ENCODE assay signal across 8 cellular contexts in the genomic region with DNA sequence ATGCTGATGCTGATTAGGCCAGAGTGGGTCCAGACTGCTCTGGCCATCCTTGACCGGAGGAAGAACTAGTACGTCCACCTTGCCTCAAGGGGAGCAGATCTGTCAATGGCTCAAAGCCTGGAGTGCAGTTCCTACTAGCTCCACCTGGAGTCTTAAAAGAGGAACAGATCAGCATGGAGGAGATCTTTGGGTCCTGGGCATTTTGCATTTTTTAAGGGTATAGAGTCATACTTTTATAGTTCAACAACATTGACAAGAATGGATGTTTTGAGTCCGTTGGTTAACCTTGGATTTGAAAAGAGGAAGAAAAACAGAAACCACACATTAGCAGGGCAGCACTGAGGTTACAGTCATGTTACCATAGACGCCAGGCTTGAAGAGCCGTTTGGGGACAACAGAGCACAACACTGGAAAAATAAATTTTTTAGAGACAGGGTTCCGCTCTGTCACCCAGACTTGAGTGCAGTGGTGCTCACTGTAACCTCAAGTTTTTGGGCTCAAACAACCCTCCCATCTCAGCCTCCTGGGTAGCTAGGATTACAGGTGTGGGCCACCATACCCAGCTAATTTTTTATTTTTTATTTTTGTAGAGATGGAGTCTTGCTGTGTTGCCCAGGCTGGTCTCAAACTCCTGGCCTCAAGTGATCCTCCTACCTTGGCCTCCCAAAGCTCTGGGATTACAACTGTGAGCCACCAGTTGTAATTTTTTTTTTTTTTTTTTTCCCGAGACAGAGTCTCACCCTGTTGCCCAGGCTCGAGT.
A peak's percentile ranks its signal among the peaks of the same experiment; 100 is the strongest.
DNase-seq lines count a peak whose midpoint lies in the region; ATAC-seq and TF ChIP-seq lines count a peak whose summit lies in the region.

No MANE protein-coding gene starts in this region.

- no peaks in the 10 kb centered on the region for H3K36me3 ChIP-seq in neutrophil
- no peaks in the 10 kb centered on the region for H3K36me3 ChIP-seq in left ventricle myocardium inferior

- no peak overlapping the region for H3K27ac ChIP-seq in neutrophil
- no peak overlapping the region for H3K27ac ChIP-seq in left ventricle myocardium inferior (replicated peaks)

- CTCF ChIA-PET in GM10248 (lab: Yijun Ruan, JAX) = interaction anchor here (0.9 to 4.5 kb wide), 29 partner anchors 9 to 206 kb away, joined by 3 to 25 read pairs (median 4); no protein-coding TSS in a partner anchor
- CTCF ChIA-PET in activated B cell treated with CpG ODN at 0.5 μM for 24 hours (lab: Charles Lee) = interaction anchor here (0.8 to 3.9 kb wide), 8 partner anchors 10 to 84 kb away, joined by 3 to 28 read pairs (median 6); partner anchors contain the start of gene PRKCE

- TF ChIP-seq CTCF in GM10248 (IDR thresholded peaks at IDR 0.05; ENCODE audit: control extremely low read depth, extremely low read depth, low read depth, missing control alignments) (peak; percentile 52), activated B cell treated with CpG ODN at 0.5 μM for 24 hours (IDR thresholded peaks at IDR 0.05) (no peak), neutrophil (IDR thresholded peaks at IDR 0.05) (peak; percentile 26), lower leg skin (IDR thresholded peaks at IDR 0.05) (no peak), left ventricle myocardium inferior (IDR thresholded peaks at IDR 0.05; ENCODE audit: borderline replicate concordance) (no peak)

- peak overlapping the region; percentile 59 for H3K4me3 Mint-ChIP-seq in activated B cell treated with CpG ODN at 0.5 μM for 24 hours

- peak; percentile 55 for ATAC-seq in GM21390 (IDR thresholded peaks at IDR 0.05; ENCODE audit: unreplicated experiment)
- ATAC-seq in HG03520 (IDR thresholded peaks at IDR 0.05; ENCODE audit: unreplicated experiment) = peak; percentile 45
- ATAC-seq in activated B cell treated with CpG ODN at 0.5 μM for 24 hours (ENCODE audit: low read depth) = peak; percentile 56

- H3K9me3 Mint-ChIP-seq in activated B cell treated with CpG ODN at 0.5 μM for 24 hours = peaks cover 5% of the 10 kb centered on the region

- DNase-seq in GM10248 (ENCODE audit: extremely low spot score) (peak; percentile 47), activated B cell treated with CpG ODN at 0.5 μM for 24 hours (peak; percentile 36), lower leg skin (ENCODE audit: low spot score in 2 of 2) (no peak), left ventricle myocardium inferior (no peak), posterior cingulate gyrus (no peak)

- H3K27me3 Mint-ChIP-seq in activated B cell treated with CpG ODN at 0.5 μM for 24 hours = no peaks in the 10 kb centered on the region

- H3K4me3 ChIP-seq in neutrophil (ENCODE audit: low read depth in 1 of 2, low read length in 1 of 2) (no peak overlapping the region), lower leg skin (ENCODE audit: low read depth, poor library complexity, severe bottlenecking) (no peak overlapping the region), left ventricle myocardium inferior (no peak overlapping the region)

- H3K9me3 ChIP-seq in neutrophil (no peaks in the 10 kb centered on the region), left ventricle myocardium inferior (replicated peaks) (no peaks in the 10 kb centered on the region)

- peaks cover 91% of the 10 kb centered on the region for H3K4me1 Mint-ChIP-seq in activated B cell treated with CpG ODN at 0.5 μM for 24 hours

- intact Hi-C loops in activated B cell treated with CpG ODN at 0.5 μM for 24 hours (cut with micrococcal nuclease) = loop anchor here (2.0 to 5.0 kb wide), 3 partner anchors 19 to 177 kb away; no protein-coding TSS in a partner anchor
- intact Hi-C loops in lower leg skin (cut with DNase I; ENCODE audit: low total_unique reads) = no loop called here
- intact Hi-C loops in left ventricle myocardium inferior (cut with micrococcal nuclease) = no loop called here
- intact Hi-C loops in posterior cingulate gyrus (cut with DNase I) = no loop called here

- WGBS in lower leg skin, 2 donors = 91 to 92% methylated on average over 8 of the region's 8 CpGs

- POLR2A ChIA-PET in GM10248 (lab: Yijun Ruan, JAX) = interaction anchor here (1.1 kb wide), 1 partner anchor 80 kb away, joined by 3 read pairs; no protein-coding TSS in a partner anchor
- POLR2A ChIA-PET in activated B cell treated with CpG ODN at 0.5 μM for 24 hours (lab: Charles Lee) = interaction anchor here (0.6 to 9.1 kb wide), 18 partner anchors 18 to 1250 kb away, joined by 3 to 211 read pairs (median 6); partner anchors contain the start of gene PRKCE

- H3K27me3 ChIP-seq in neutrophil (no peaks in the 10 kb centered on the region), left ventricle myocardium inferior (ENCODE audit: low read depth) (no peaks in the 10 kb centered on the region)

- no peak for TF ChIP-seq POLR2A in lower leg skin (IDR thresholded peaks at IDR 0.05)

- H3K27ac Mint-ChIP-seq in activated B cell treated with CpG ODN at 0.5 μM for 24 hours = peak overlapping the region; percentile 98

- H3K36me3 Mint-ChIP-seq in activated B cell treated with CpG ODN at 0.5 μM for 24 hours (ENCODE audit: low read depth) = no peaks in the 10 kb centered on the region

- no peaks in the 10 kb centered on the region for H3K4me1 ChIP-seq in neutrophil (ENCODE audit: control insufficient read depth in 1 of 2, insufficient read depth in 1 of 2, low read depth in 1 of 2, low read length in 1 of 2)
- H3K4me1 ChIP-seq in left ventricle myocardium inferior = peaks cover 23% of the 10 kb centered on the region

Comparison
In these comparisons a context has a peak if more than half of its experiments do, and no peak if none do; other contexts are left out.
1. DNase-seq: peak in GM10248 (single experiment) and activated B cell treated with CpG ODN at 0.5 μM for 24 hours (single experiment); none in lower leg skin (0 of 2), left ventricle myocardium inferior (single experiment) and posterior cingulate gyrus (0 of 10).
2. CTCF ChIP-seq: peak in GM10248 (single experiment) and neutrophil (single experiment); none in activated B cell treated with CpG ODN at 0.5 μM for 24 hours (single experiment), lower leg skin (0 of 3) and left ventricle myocardium inferior (single experiment).
3. Peak in every context shown above with its lines, with median percentiles within 50 percentile points of each other: ATAC-seq.